Comparison of ENCODE assay signal across 16 cellular contexts in genomic region chr1:201556841-201557571, GRCh38. TPM values are rescaled to one million over a fixed set of nuclear protein-coding genes. Genes with fewer than 3 reads are reported as not detected.
DNase-seq lines count a peak whose midpoint lies in the region; ATAC-seq and TF ChIP-seq lines count a peak whose summit lies in the region.
"Had no signal": no experiment of that assay in that cellular context is flagged by ENCODE, and none has a peak within 500 bp of the region (broad histone marks: within the 10 kb centered on the region; RNA-seq: fewer than 3 reads in every experiment).

No MANE protein-coding gene starts in this region.

- ATAC-seq in GM21576 (IDR thresholded peaks at IDR 0.05; ENCODE audit: unreplicated experiment) = no peak
- no peak for ATAC-seq in GM19351 (IDR thresholded peaks at IDR 0.05; ENCODE audit: unreplicated experiment)
- ATAC-seq: body of pancreas; left lung; naive thymus-derived CD8-positive, alpha-beta T cell; Right ventricle myocardium inferior had no signal

- H3K27ac ChIP-seq in esophagus squamous epithelium (peak overlapping the region in 3 of 4 donors; percentile 2 to 38 (median 15)), osteoblast (ENCODE audit: low read depth, low read length) (peak overlapping the region; percentile 68)
- H3K27ac ChIP-seq: body of pancreas had no signal

- H3K27me3 ChIP-seq in esophagus squamous epithelium (peaks cover 0 to 4% (median 0%) of the 10 kb centered on the region in 4 donors), osteoblast (ENCODE audit: insufficient read depth, low read length) (no peaks in the 10 kb centered on the region)
- H3K27me3 ChIP-seq: body of pancreas, left lung had no signal

- H3K4me3 ChIP-seq in esophagus squamous epithelium (no peak overlapping the region), osteoblast (ENCODE audit: insufficient read depth, low read length) (peak overlapping the region; percentile 7)
- H3K4me3 ChIP-seq: body of pancreas, left lung had no signal

- no peaks in the 10 kb centered on the region for H3K36me3 ChIP-seq in esophagus squamous epithelium
- peaks cover 13% of the 10 kb centered on the region for H3K36me3 ChIP-seq in osteoblast (ENCODE audit: insufficient read depth, low read length)
- H3K36me3 ChIP-seq: left lung had no signal

- TF ChIP-seq POLR2A in esophagus squamous epithelium (IDR thresholded peaks at IDR 0.05) = no peak

- H3K27me3 Mint-ChIP-seq in progenitor cell of endocrine pancreas = peaks cover 12% of the 10 kb centered on the region

- H3K79me2 ChIP-seq in osteoblast (ENCODE audit: insufficient read depth, low read length) = peaks cover 99% of the 10 kb centered on the region

- no peaks in the 10 kb centered on the region for H3K36me3 Mint-ChIP-seq in progenitor cell of endocrine pancreas (ENCODE audit: insufficient read depth)
- H3K36me3 Mint-ChIP-seq: naive thymus-derived CD8-positive, alpha-beta T cell had no signal

- peak overlapping the region; percentile 50 for H3K4me2 ChIP-seq in osteoblast (ENCODE audit: insufficient read depth, low read length)

- no peak overlapping the region for H2AFZ ChIP-seq in osteoblast (ENCODE audit: low read length)

- peaks cover 8% of the 10 kb centered on the region for H3K4me1 Mint-ChIP-seq in progenitor cell of endocrine pancreas (ENCODE audit: low read depth)

- no peaks in the 10 kb centered on the region for H3K9me3 Mint-ChIP-seq in progenitor cell of endocrine pancreas (ENCODE audit: low read depth)
- H3K9me3 Mint-ChIP-seq: dendritic cell treated with granulocyte-macrophage colony-stimulating factor and Interleukin-4, amounts not matched to agents 40 ng/mL and 50 ng/mL, for 4 days; naive thymus-derived CD8-positive, alpha-beta T cell had no signal

- TF ChIP-seq CTCF in esophagus squamous epithelium (IDR thresholded peaks at IDR 0.05) = no peak
- no peak for TF ChIP-seq CTCF in osteoblast (IDR thresholded peaks at IDR 0.05; ENCODE audit: extremely low read depth, low read depth, low read length)
- TF ChIP-seq CTCF in progenitor cell of endocrine pancreas (IDR thresholded peaks at IDR 0.05; ENCODE audit: unreplicated experiment) = no peak

- WGBS in esophagus squamous epithelium, 2 donors = 39 to 42% methylated on average over 2 to 5 of the region's 5 CpGs

- H3K4me1 ChIP-seq in esophagus squamous epithelium = peaks cover 5 to 81% (median 38%) of the 10 kb centered on the region in 3 donors
- peaks cover 74% of the 10 kb centered on the region for H3K4me1 ChIP-seq in osteoblast (ENCODE audit: insufficient read depth, low read length)

- DNase-seq in AG20443 (ENCODE audit: low spot score) (peak; percentile 33), RPMI7951 (ENCODE audit: low read depth) (peak; percentile 85), esophagus squamous epithelium (lab: John Stamatoyannopoulos, UW) (no peak), osteoblast (ENCODE audit: insufficient read length, low spot score, missing footprints) (peak; percentile 88), progenitor cell of endocrine pancreas (ENCODE audit: low spot score, unreplicated experiment) (no peak), NCI-H1105 treated with DMSO at 0.1 percent for 48 hours (lab: John Stamatoyannopoulos, UW) (no peak)
- DNase-seq: activated CD8-positive, alpha-beta memory T cell treated with anti-CD3 and anti-CD28 coated beads, Interleukin-2, amount 50 U/mL, for 4 hours; activated naive CD4-positive, alpha-beta T cell treated with Interleukin-2 at 50 U/mL for 16 hours; body of pancreas; left lung; naive thymus-derived CD8-positive, alpha-beta T cell; NCI-H510A had no signal

- intact Hi-C loops in esophagus squamous epithelium (cut with DNase I) = loop anchor here (5.0 kb wide), 1 partner anchor 235 kb away; no protein-coding TSS in a partner anchor

- peaks cover 4% of the 10 kb centered on the region for H4K20me1 ChIP-seq in osteoblast (ENCODE audit: insufficient read depth, low read length)

- H3K9me3 ChIP-seq in esophagus squamous epithelium (no peaks in the 10 kb centered on the region), osteoblast (ENCODE audit: low read depth, low read length) (no peaks in the 10 kb centered on the region)
- H3K9me3 ChIP-seq: body of pancreas, left lung had no signal

- no peak overlapping the region for H3K4me3 Mint-ChIP-seq in progenitor cell of endocrine pancreas (ENCODE audit: low read depth)
- H3K4me3 Mint-ChIP-seq: dendritic cell treated with granulocyte-macrophage colony-stimulating factor and Interleukin-4, amounts not matched to agents 40 ng/mL and 50 ng/mL, for 4 days; naive thymus-derived CD8-positive, alpha-beta T cell had no signal

- H3K27ac Mint-ChIP-seq in progenitor cell of endocrine pancreas = no peak overlapping the region
- H3K27ac Mint-ChIP-seq: dendritic cell treated with granulocyte-macrophage colony-stimulating factor and Interleukin-4, amounts not matched to agents 40 ng/mL and 50 ng/mL, for 4 days had no signal

RNA-seq across cellular contexts. Expression of gene NAV1, which starts 18.1 kb away (rescaled TPM):
- total RNA-seq in RPMI7951 (2014; rRNA removed; shearing (Covaris generic)) = 24.7 and 27.6 TPM in 2 replicates
- total RNA-seq in esophagus squamous epithelium (10 to 100 TPM; 18.1 to 25.5 (median 21.0) TPM), osteoblast (47.0 and 47.1 TPM in 2 replicates), progenitor cell of endocrine pancreas (53.4 and 55.2 TPM in 2 replicates)

RNA-seq across cellular contexts. Expression of gene CSRP1, which starts 50.1 kb away (rescaled TPM):
- 292 and 402 TPM in 2 replicates for total RNA-seq in RPMI7951 (2014; rRNA removed; shearing (Covaris generic))
- total RNA-seq in esophagus squamous epithelium = 1,000 to 10,000 TPM in 1 of 4 donors, 100 to 1,000 TPM in 3; 243 to 1,044 (median 363) TPM
- total RNA-seq in osteoblast = 389 and 480 TPM in 2 replicates
- 19.4 and 23.2 TPM in 2 replicates for total RNA-seq in progenitor cell of endocrine pancreas

Comparison
In these comparisons a context has a peak if more than half of its experiments do, and no peak if none do; other contexts are left out.
1. DNase-seq: peak in AG20443 (single experiment), RPMI7951 (single experiment) and osteoblast (single experiment); none in esophagus squamous epithelium (single experiment), progenitor cell of endocrine pancreas (single experiment) and NCI-H1105 treated with DMSO at 0.1 percent for 48 hours (single experiment).
2. RNA of gene CSRP1, which starts 50.1 kb away (total RNA-seq): 389 to 480 TPM in osteoblast, 243 to 1,044 TPM in esophagus squamous epithelium and 292 to 402 TPM in RPMI7951; 19.4 to 23.2 TPM in progenitor cell of endocrine pancreas; every median in the first group is over 10 times any median in the second.